ENCODE assay signal across 7 cellular contexts in genomic region chr10:26087666-26088065, GRCh38.
"Had no signal": no experiment of that assay in that cellular context is flagged by ENCODE, and none has a peak within 500 bp of the region (broad histone marks: within the 10 kb centered on the region; RNA-seq: fewer than 3 reads in every experiment).

No MANE protein-coding gene starts in this region.

- DNase-seq: GDM1, GF-D8 had no signal

- FAIRE-seq: G401.6, GM12891, GM12892, GM18507, GM19239 had no signal
